Comparison of ENCODE assay signal across 12 cellular contexts in genomic region chr1:11847667-11848445, GRCh38. TPM values are rescaled to one million over a fixed set of nuclear protein-coding genes. Genes with fewer than 3 reads are reported as not detected.
DNase-seq lines count a peak whose midpoint lies in the region; ATAC-seq and TF ChIP-seq lines count a peak whose summit lies in the region.
"Had no signal": no experiment of that assay in that cellular context is flagged by ENCODE, and none has a peak within 500 bp of the region (broad histone marks: within the 10 kb centered on the region; RNA-seq: fewer than 3 reads in every experiment).

NPPA (minus strand) TSS chr1:11847783; CDS start chr1:11847684, 99 bp downstream.

- POLR2A ChIA-PET in CD4-positive, alpha-beta memory T cell (lab: Charles Lee; ENCODE audit: partially characterized antibody) = interaction anchor here (1.4 to 1.6 kb wide), 2 partner anchors 9 to 60 kb away, joined by 3 to 6 read pairs; no protein-coding TSS in a partner anchor

- H3K4me3 ChIP-seq in CD4-positive, alpha-beta memory T cell (ENCODE audit: low read length in 2 of 2) = no peak within 1 kb of the TSS

- ATAC-seq in left ventricle myocardium superior (peak; percentile 40), natural killer cell (no peak)

- no peaks in the 10 kb centered on the region for H3K9me3 ChIP-seq in CD4-positive, alpha-beta memory T cell (ENCODE audit: control insufficient read depth in 1 of 2, low read length in 2 of 2)

- H3K9me3 Mint-ChIP-seq in CD4-positive, alpha-beta memory T cell = no peaks in the 10 kb centered on the region
- H3K9me3 Mint-ChIP-seq in natural killer cell = no peaks in the 10 kb centered on the region
- H3K9me3 Mint-ChIP-seq in activated T-cell treated with anti-CD3 and anti-CD28 coated beads, Interleukin-2, amount 50 U/mL, for 24 hours = no peaks in the 10 kb centered on the region

- H3K4me1 ChIP-seq in CD4-positive, alpha-beta memory T cell (ENCODE audit: insufficient read depth, low read length) = no peaks in the 10 kb centered on the region

- intact Hi-C loops in left ventricle myocardium superior (cut with micrococcal nuclease) (no loop called here), natural killer cell (cut with micrococcal nuclease) (no loop called here)
- intact Hi-C loops in CD4-positive, alpha-beta memory T cell (cut with micrococcal nuclease) = no loop called here

- H3K27me3 Mint-ChIP-seq in CD4-positive, alpha-beta memory T cell = peaks cover 2 to 9% of the 10 kb centered on the region in 2 donors
- H3K27me3 Mint-ChIP-seq in natural killer cell (ENCODE audit: low read depth in 2 of 2) = peaks cover 0 to 5% of the 10 kb centered on the region in 2 donors
- H3K27me3 Mint-ChIP-seq in activated T-cell treated with anti-CD3 and anti-CD28 coated beads, Interleukin-2, amount 50 U/mL, for 24 hours = peaks cover 16% of the 10 kb centered on the region

- CTCF ChIA-PET in CD4-positive, alpha-beta memory T cell (lab: Charles Lee; ENCODE audit: partially characterized antibody) = interaction anchor here (1.4 kb wide), 1 partner anchor 15 kb away, joined by 6 read pairs; no protein-coding TSS in a partner anchor

- H3K27me3 ChIP-seq in CD4-positive, alpha-beta memory T cell (ENCODE audit: insufficient read depth, low read length) = no peaks in the 10 kb centered on the region

- H3K27ac ChIP-seq in CD4-positive, alpha-beta memory T cell (ENCODE audit: low read depth, low read length) = no peak within 1 kb of the TSS

- H3K27ac Mint-ChIP-seq in CD4-positive, alpha-beta memory T cell = peak within 1 kb of the TSS in 1 of 7 donors; percentile 36
- no peak within 1 kb of the TSS for H3K27ac Mint-ChIP-seq in natural killer cell
- H3K27ac Mint-ChIP-seq in activated T-cell treated with anti-CD3 and anti-CD28 coated beads, Interleukin-2, amount 50 U/mL, for 24 hours = no peak within 1 kb of the TSS

- H3K36me3 ChIP-seq in CD4-positive, alpha-beta memory T cell (ENCODE audit: insufficient read depth, low read length) = no peaks in the 10 kb centered on the region

- TF ChIP-seq CTCF in natural killer cell (IDR thresholded peaks at IDR 0.05) = no peak

- peaks cover 0 to 7% (median 1%) of the 10 kb centered on the region in 4 donors for H3K4me1 Mint-ChIP-seq in CD4-positive, alpha-beta memory T cell
- no peaks in the 10 kb centered on the region for H3K4me1 Mint-ChIP-seq in natural killer cell
- no peaks in the 10 kb centered on the region for H3K4me1 Mint-ChIP-seq in activated T-cell treated with anti-CD3 and anti-CD28 coated beads, Interleukin-2, amount 50 U/mL, for 24 hours (ENCODE audit: low read depth)

- DNase-seq in DMS 273 treated with DMSO at 0.1 percent for 48 hours (lab: John Stamatoyannopoulos, UW) = peak; percentile 88
- DNase-seq in NCI-H1417 (lab: John Stamatoyannopoulos, UW) = peak; percentile 78 to 96 (median 89)
- DNase-seq in NCI-H774 (lab: John Stamatoyannopoulos, UW) = peak; percentile 61
- no peak for DNase-seq in left ventricle myocardium superior
- no peak for DNase-seq in central memory CD4-positive, alpha-beta T cell
- DNase-seq in CD4-positive, alpha-beta memory T cell = no peak
- DNase-seq in natural killer cell = no peak
- no peak for DNase-seq in activated T-cell treated with anti-CD3 and anti-CD28 coated beads, Interleukin-2, amount 50 U/mL, for 24 hours
- DNase-seq: activated CD8-positive, alpha-beta memory T cell treated with anti-CD3 and anti-CD28 coated beads, Interleukin-2, amount 50 U/mL, for 48 hours; aorta; trophoblast cell had no signal

- H3K36me3 Mint-ChIP-seq in CD4-positive, alpha-beta memory T cell = peaks cover 12 to 13% of the 10 kb centered on the region in 2 donors
- no peaks in the 10 kb centered on the region for H3K36me3 Mint-ChIP-seq in natural killer cell
- peaks cover 36% of the 10 kb centered on the region for H3K36me3 Mint-ChIP-seq in activated T-cell treated with anti-CD3 and anti-CD28 coated beads, Interleukin-2, amount 50 U/mL, for 24 hours (ENCODE audit: low read depth)

- no peak within 1 kb of the TSS for H3K4me3 Mint-ChIP-seq in CD4-positive, alpha-beta memory T cell
- H3K4me3 Mint-ChIP-seq in natural killer cell = no peak within 1 kb of the TSS
- H3K4me3 Mint-ChIP-seq in activated T-cell treated with anti-CD3 and anti-CD28 coated beads, Interleukin-2, amount 50 U/mL, for 24 hours = no peak within 1 kb of the TSS

RNA-seq across cellular contexts. Expression of gene NPPA, which starts in this region (rescaled TPM):
- total RNA-seq in left ventricle myocardium superior (5.5 TPM), natural killer cell (not detected)
- not detected for total RNA-seq in CD4-positive, alpha-beta memory T cell
- polyA plus RNA-seq in CD4-positive, alpha-beta memory T cell = not detected
- total RNA-seq: mononuclear cell had no signal

Comparison
In these comparisons a context has a peak if more than half of its experiments do, and no peak if none do; other contexts are left out.
1. DNase-seq: peak in DMS 273 treated with DMSO at 0.1 percent for 48 hours (single experiment), NCI-H1417 (3 of 3) and NCI-H774 (single experiment); none in left ventricle myocardium superior (single experiment), central memory CD4-positive, alpha-beta T cell (single experiment), CD4-positive, alpha-beta memory T cell (0 of 5), natural killer cell (single experiment) and activated T-cell treated with anti-CD3 and anti-CD28 coated beads, Interleukin-2, amount 50 U/mL, for 24 hours (single experiment).